21 cellular contexts compared by ENCODE assay signal in the genomic region with DNA sequence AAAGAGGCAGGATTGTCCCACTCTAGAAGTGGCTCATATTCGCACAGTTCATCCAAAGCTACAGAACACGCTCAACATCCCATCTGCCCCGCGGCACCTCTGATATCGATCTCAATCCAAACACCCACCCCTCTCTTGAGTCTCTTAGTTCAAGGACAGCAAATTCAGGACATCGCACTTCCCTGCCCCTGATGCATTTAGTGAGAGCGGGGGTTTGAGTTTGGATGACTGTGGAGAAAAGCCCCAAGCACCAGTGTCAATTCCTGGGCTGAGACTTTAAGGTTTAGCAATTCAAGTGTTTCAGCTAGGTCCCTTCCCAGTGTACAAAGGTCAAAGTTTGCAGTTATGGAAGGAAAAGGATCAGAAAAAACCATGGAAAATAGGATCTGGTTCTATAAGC.
DNase-seq lines count a peak whose midpoint lies in the region; ATAC-seq, FAIRE-seq and TF ChIP-seq lines count a peak whose summit lies in the region.
"Had no signal": no experiment of that assay in that cellular context is flagged by ENCODE, and none has a peak within 500 bp of the region (broad histone marks: within the 10 kb centered on the region; RNA-seq: fewer than 3 reads in every experiment).

No MANE protein-coding gene starts in this region.

- peak; percentile 53 for FAIRE-seq in GM12892 (lab: Jason Lieb, UNC)
- FAIRE-seq: K562 had no signal

- H3K36me3 ChIP-seq in A673 (ENCODE audit: insufficient read depth, low read length, poor library complexity, severe bottlenecking) (peaks cover 26% of the 10 kb centered on the region), psoas muscle (ENCODE audit: insufficient read depth in 1 of 2, low read depth in 1 of 2) (peaks cover 0 to 43% of the 10 kb centered on the region in 2 donors)
- H3K36me3 ChIP-seq: HAP-1 had no signal

- no peaks in the 10 kb centered on the region for H3K27me3 ChIP-seq in A673 (replicated peaks; ENCODE audit: insufficient read depth, low read depth, low read length, poor library complexity)
- H3K27me3 ChIP-seq in psoas muscle (ENCODE audit: insufficient read depth in 3 of 3, low read length in 2 of 3) = no peaks in the 10 kb centered on the region
- H3K27me3 ChIP-seq: BE2C had no signal

- H3K4me1 Mint-ChIP-seq in activated CD4-positive, alpha-beta T cell treated with anti-CD3 and anti-CD28 coated beads, Interleukin-2, amount 10 ng/mL, durations not matched to agents 7 days and 5 days = no peaks in the 10 kb centered on the region

- ATAC-seq in left lobe of liver = peak; percentile 50
- peak in 3 of 4 donors; percentile 7 to 20 (median 11) for ATAC-seq in psoas muscle
- ATAC-seq: GM12878, K562 had no signal

- intact Hi-C loops in A673 (cut with micrococcal nuclease; ENCODE audit: unreplicated experiment) (no loop called here), psoas muscle (cut with DNase I) (no loop called here)

- DNase-seq in A673 (ENCODE audit: low spot score) (no peak), GM12892 (ENCODE audit: insufficient read length) (no peak), left lobe of liver (ENCODE audit: low spot score) (no peak), psoas muscle (no peak), DMS153 (lab: John Stamatoyannopoulos, UW) (no peak)
- no peak for DNase-seq in activated CD4-positive, alpha-beta T cell treated with anti-CD3 and anti-CD28 coated beads for 48 hours
- no peak for DNase-seq in activated CD4-positive, alpha-beta T cell treated with anti-CD3 and anti-CD28 coated beads, Interleukin-2, amount 10 ng/mL, durations not matched to agents 7 days and 5 days
- DNase-seq: ACHN; BE2C; Calu3; CD4-positive, alpha-beta T cell; DMS53; DND-41; EL; GM23248; IMR-90 had no signal

- TF ChIP-seq CTCF in A673 (conservative IDR thresholded peaks at IDR 0.05; ENCODE audit: low read depth, low read length) (no peak), psoas muscle (IDR thresholded peaks at IDR 0.05) (no peak)

- peaks cover 6% of the 10 kb centered on the region for H3K9me3 Mint-ChIP-seq in activated CD4-positive, alpha-beta T cell treated with anti-CD3 and anti-CD28 coated beads, Interleukin-2, amount 10 ng/mL, durations not matched to agents 7 days and 5 days
- H3K9me3 Mint-ChIP-seq: CD4-positive, alpha-beta T cell had no signal

- no peak overlapping the region for H3K27ac Mint-ChIP-seq in activated CD4-positive, alpha-beta T cell treated with anti-CD3 and anti-CD28 coated beads, Interleukin-2, amount 10 ng/mL, durations not matched to agents 7 days and 5 days
- H3K27ac Mint-ChIP-seq: CD4-positive, alpha-beta T cell had no signal

- TF ChIP-seq POLR2A in GM12892 (IDR thresholded peaks at IDR 0.05; ENCODE audit: low read depth, low read length) = no peak

- H3K4me3 Mint-ChIP-seq in activated CD4-positive, alpha-beta T cell treated with anti-CD3 and anti-CD28 coated beads, Interleukin-2, amount 10 ng/mL, durations not matched to agents 7 days and 5 days = no peak overlapping the region
- H3K4me3 Mint-ChIP-seq: CD4-positive, alpha-beta T cell had no signal

- no peaks in the 10 kb centered on the region for H3K27me3 Mint-ChIP-seq in activated CD4-positive, alpha-beta T cell treated with anti-CD3 and anti-CD28 coated beads, Interleukin-2, amount 10 ng/mL, durations not matched to agents 7 days and 5 days
- H3K27me3 Mint-ChIP-seq: CD4-positive, alpha-beta T cell had no signal

- CTCF ChIA-PET in A673 (lab: Charles Lee) = no interaction called here
- CTCF ChIA-PET in activated CD4-positive, alpha-beta T cell treated with anti-CD3 and anti-CD28 coated beads, Interleukin-2, amount 10 ng/mL, durations not matched to agents 7 days and 5 days (lab: Charles Lee) = no interaction called here

- POLR2A ChIA-PET in A673 (lab: Charles Lee; ENCODE audit: low non-redundant PET) = no interaction called here
- POLR2A ChIA-PET in activated CD4-positive, alpha-beta T cell treated with anti-CD3 and anti-CD28 coated beads, Interleukin-2, amount 10 ng/mL, durations not matched to agents 7 days and 5 days (lab: Charles Lee) = no interaction called here

- H3K4me1 ChIP-seq in A673 (ENCODE audit: insufficient read depth, low read length, poor library complexity, severe bottlenecking) = peaks cover 24% of the 10 kb centered on the region
- no peaks in the 10 kb centered on the region for H3K4me1 ChIP-seq in psoas muscle
- H3K4me1 ChIP-seq: BE2C, HAP-1 had no signal

- peaks cover 7% of the 10 kb centered on the region for H3K9me3 ChIP-seq in A673 (ENCODE audit: low read depth, low read length, poor library complexity, severe bottlenecking)
- H3K9me3 ChIP-seq in psoas muscle = no peaks in the 10 kb centered on the region
- H3K9me3 ChIP-seq: BE2C, HAP-1 had no signal

- H3K36me3 Mint-ChIP-seq in activated CD4-positive, alpha-beta T cell treated with anti-CD3 and anti-CD28 coated beads, Interleukin-2, amount 10 ng/mL, durations not matched to agents 7 days and 5 days (ENCODE audit: low read depth) = peaks cover 23% of the 10 kb centered on the region

- H3K27ac ChIP-seq in A673 (ENCODE audit: low read depth, low read length, poor library complexity, severe bottlenecking) (peak overlapping the region; percentile 47), psoas muscle (no peak overlapping the region)
- H3K27ac ChIP-seq: C4-2B, GM23248, HL-60 had no signal

- 75 to 95% (median 81%) methylated on average over 7 of the region's 7 CpGs for WGBS in psoas muscle, 3 donors

- no peak overlapping the region for H3K4me3 ChIP-seq in A673 (ENCODE audit: low read depth, low read length, poor library complexity, severe bottlenecking)
- no peak overlapping the region for H3K4me3 ChIP-seq in psoas muscle
- H3K4me3 ChIP-seq: GM12878, GM23248, HAP-1, K562 had no signal

- no TSS peak for BruUV-seq in A673 (replicated peaks; lab: Mats Ljungman, UMichigan)
